Comparison of ENCODE assay signal across 14 cellular contexts in the genomic region with DNA sequence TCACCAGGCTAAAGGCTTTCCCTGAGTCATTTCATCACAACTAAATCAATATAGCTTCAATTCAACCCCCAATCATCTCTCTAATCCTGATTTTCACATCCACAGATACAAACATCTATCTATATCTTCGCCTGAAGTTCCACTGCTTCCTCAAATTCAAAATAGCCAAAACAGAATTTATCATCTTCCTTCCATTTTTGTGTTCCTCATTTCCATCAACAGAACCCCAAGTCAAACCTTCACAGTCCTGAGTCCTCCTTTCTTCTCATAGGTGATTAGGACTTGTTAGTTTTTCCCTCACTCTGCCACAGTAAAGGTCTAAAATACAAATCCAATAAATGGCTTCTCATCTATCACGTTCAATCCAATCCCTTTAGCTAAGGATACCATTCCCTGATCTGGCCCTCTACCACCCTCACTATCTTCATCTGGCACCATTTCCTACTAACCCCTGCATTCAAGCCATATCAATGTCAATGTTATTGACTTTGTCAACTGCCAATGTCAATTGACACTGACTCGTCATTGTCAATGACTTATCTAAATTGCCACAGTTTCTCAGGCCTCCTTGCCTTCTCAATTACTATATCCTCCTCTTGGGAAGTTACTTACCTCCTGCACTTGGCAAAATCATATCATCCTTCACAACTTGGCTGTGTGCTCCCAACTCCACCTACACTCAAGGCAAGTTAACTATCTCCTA. TPM values are rescaled to one million over a fixed set of nuclear protein-coding genes. Genes with fewer than 3 reads are reported as not detected.
DNase-seq lines count a peak whose midpoint lies in the region; ATAC-seq and TF ChIP-seq lines count a peak whose summit lies in the region.
"Had no signal": no experiment of that assay in that cellular context is flagged by ENCODE, and none has a peak within 500 bp of the region (broad histone marks: within the 10 kb centered on the region; RNA-seq: fewer than 3 reads in every experiment).

No MANE protein-coding gene starts in this region.

- H3K4me2 ChIP-seq in fibroblast of lung (ENCODE audit: extremely low read depth, insufficient read depth, low read length), result peak overlapping the region; percentile 93

- DNase-seq in left ventricle myocardium inferior (no peak), right cardiac atrium (no peak), NCI-H82 (lab: John Stamatoyannopoulos, UW) (peak; percentile 84), fibroblast of lung (ENCODE audit: low read depth in 2 of 2) (no peak), upper lobe of right lung (no peak), nucleus accumbens (lab: John Stamatoyannopoulos, UW) (no peak), DMS 273 (lab: John Stamatoyannopoulos, UW; ENCODE audit: unreplicated experiment) (no peak)
- DNase-seq in effector memory CD4-positive, alpha-beta T cell, result no peak
- DNase-seq: activated CD8-positive, alpha-beta memory T cell treated with anti-CD3 and anti-CD28 coated beads for 24 hours; activated naive CD4-positive, alpha-beta T cell treated with anti-CD3 and anti-CD28 coated beads, Interleukin-2, amount 10 ng/mL, durations not matched to agents 7 days and 5 days; caudate nucleus; posterior cingulate gyrus; stimulated activated CD4-positive, alpha-beta T cell treated with anti-CD3 and anti-CD28 coated beads, Interleukin-2, amount 100 ng/mL, for 24 hours; T1000 had no signal

- ATAC-seq in right cardiac atrium (no peak), upper lobe of right lung (no peak)

- intact Hi-C loops in left ventricle myocardium inferior (cut with micrococcal nuclease) (loop anchor here (10.0 kb wide), 1 partner anchor 157 kb away; no protein-coding TSS in a partner anchor), right cardiac atrium (cut with DNase I) (loop anchor here in 1 of 4 donors (10.0 kb wide), 1 partner anchor 157 kb away; no protein-coding TSS in a partner anchor), upper lobe of right lung (cut with DNase I) (no loop called here)

- peaks cover 73% of the 10 kb centered on the region for H3K4me1 ChIP-seq in left ventricle myocardium inferior
- H3K4me1 ChIP-seq in right cardiac atrium (ENCODE audit: control insufficient read depth, insufficient read depth, low read length), result no peaks in the 10 kb centered on the region
- peaks cover 3% of the 10 kb centered on the region for H3K4me1 ChIP-seq in fibroblast of lung (ENCODE audit: control insufficient read depth, extremely low read depth, insufficient read depth, low read length)
- peaks cover 21% of the 10 kb centered on the region for H3K4me1 ChIP-seq in upper lobe of right lung
- H3K4me1 ChIP-seq in effector memory CD4-positive, alpha-beta T cell (ENCODE audit: control insufficient read depth, insufficient read depth, low read length, poor library complexity, severe bottlenecking), result peaks cover 16% of the 10 kb centered on the region

- no peak overlapping the region for H3K9ac ChIP-seq in fibroblast of lung (ENCODE audit: insufficient read depth, low read length)

- H4K20me1 ChIP-seq in fibroblast of lung (ENCODE audit: control insufficient read depth, extremely low read depth, insufficient read depth, low read length), result no peaks in the 10 kb centered on the region

- H2AFZ ChIP-seq in fibroblast of lung (ENCODE audit: low read length), result no peak overlapping the region

- H3K9me3 ChIP-seq in left ventricle myocardium inferior (replicated peaks), result no peaks in the 10 kb centered on the region
- no peaks in the 10 kb centered on the region for H3K9me3 ChIP-seq in right cardiac atrium (ENCODE audit: control insufficient read depth, low read length)
- H3K9me3 ChIP-seq in fibroblast of lung (ENCODE audit: control insufficient read depth, insufficient read depth, low read depth, low read length), result no peaks in the 10 kb centered on the region
- H3K9me3 ChIP-seq in upper lobe of right lung, result no peaks in the 10 kb centered on the region
- H3K9me3 ChIP-seq in effector memory CD4-positive, alpha-beta T cell (ENCODE audit: control insufficient read depth, low read length), result no peaks in the 10 kb centered on the region

- H3K27ac ChIP-seq in left ventricle myocardium inferior (replicated peaks), result no peak overlapping the region
- H3K27ac ChIP-seq in right cardiac atrium (ENCODE audit: low read length), result no peak overlapping the region
- H3K27ac ChIP-seq in fibroblast of lung (ENCODE audit: insufficient read depth, low read length), result no peak overlapping the region
- H3K27ac ChIP-seq in upper lobe of right lung, result no peak overlapping the region
- H3K27ac ChIP-seq in effector memory CD4-positive, alpha-beta T cell (ENCODE audit: insufficient read depth, low read length, poor library complexity, severe bottlenecking), result no peak overlapping the region

- WGBS in right cardiac atrium, result 79% methylated on average over 3 of the region's 3 CpGs

- H3K36me3 ChIP-seq in left ventricle myocardium inferior, result no peaks in the 10 kb centered on the region
- H3K36me3 ChIP-seq in fibroblast of lung (ENCODE audit: control insufficient read depth, insufficient read depth, low read length), result no peaks in the 10 kb centered on the region
- H3K36me3 ChIP-seq in upper lobe of right lung, result no peaks in the 10 kb centered on the region
- H3K36me3 ChIP-seq in effector memory CD4-positive, alpha-beta T cell (ENCODE audit: control insufficient read depth, insufficient read depth, low read length), result no peaks in the 10 kb centered on the region

- H3K27me3 ChIP-seq in left ventricle myocardium inferior (ENCODE audit: low read depth) (no peaks in the 10 kb centered on the region), right cardiac atrium (ENCODE audit: control insufficient read depth, insufficient read depth) (no peaks in the 10 kb centered on the region), fibroblast of lung (ENCODE audit: control insufficient read depth, insufficient read depth, low read length) (no peaks in the 10 kb centered on the region), upper lobe of right lung (no peaks in the 10 kb centered on the region)
- H3K27me3 ChIP-seq in effector memory CD4-positive, alpha-beta T cell (replicated peaks; ENCODE audit: control insufficient read depth, insufficient read depth, low read length, poor library complexity, severe bottlenecking), result no peaks in the 10 kb centered on the region

- H3K4me3 ChIP-seq in left ventricle myocardium inferior (peak overlapping the region; percentile 91), right cardiac atrium (ENCODE audit: low read length) (no peak overlapping the region), fibroblast of lung (replicated peaks in 1 of 4; ENCODE audit: control extremely low read depth in 1 of 4, insufficient read depth in 1 of 4, low read depth in 3 of 4, low read length in 4 of 4) (peak overlapping the region; percentile 68 to 88 (median 74)), upper lobe of right lung (peak overlapping the region; percentile 89)
- no peak overlapping the region for H3K4me3 ChIP-seq in effector memory CD4-positive, alpha-beta T cell (ENCODE audit: insufficient read depth, low read depth, low read length, poor library complexity, severe bottlenecking)

- TF ChIP-seq CTCF in left ventricle myocardium inferior (IDR thresholded peaks at IDR 0.05; ENCODE audit: borderline replicate concordance) (no peak), fibroblast of lung (conservative IDR thresholded peaks at IDR 0.05 in 1 of 2, IDR thresholded peaks at IDR 0.05 in 1 of 2; ENCODE audit: low read depth in 1 of 2, low read length in 2 of 2) (no peak), upper lobe of right lung (IDR thresholded peaks at IDR 0.05) (no peak)

- peaks cover 75% of the 10 kb centered on the region for H3K79me2 ChIP-seq in fibroblast of lung (ENCODE audit: control insufficient read depth, insufficient read depth, low read length)

RNA-seq across cellular contexts. Expression of gene HYCC1, which starts 2.6 kb away (rescaled TPM):
- total RNA-seq in left ventricle myocardium inferior (34.8 TPM), right cardiac atrium (10 to 100 TPM; 32.8 to 47.3 (median 36.3) TPM), fibroblast of lung (168 and 197 TPM in 2 replicates), upper lobe of right lung (47.7 TPM)
- polyA plus RNA-seq in right cardiac atrium (7.7 TPM), fibroblast of lung (211 and 215 TPM in 2 replicates)
- 108 and 112 TPM in 2 replicates for polyA plus RNA-seq in fibroblast of lung (2012)
- polyA minus RNA-seq in fibroblast of lung (ENCODE audit: low replicate concordance), result 22.5 and 37.1 TPM in 2 replicates

Comparison
In these comparisons a context has a peak if more than half of its experiments do, and no peak if none do; other contexts are left out.
1. H3K4me3 ChIP-seq: peak in left ventricle myocardium inferior (single experiment), fibroblast of lung (4 of 4) and upper lobe of right lung (single experiment); none in right cardiac atrium (single experiment) and effector memory CD4-positive, alpha-beta T cell (single experiment).